In the genomic region with DNA sequence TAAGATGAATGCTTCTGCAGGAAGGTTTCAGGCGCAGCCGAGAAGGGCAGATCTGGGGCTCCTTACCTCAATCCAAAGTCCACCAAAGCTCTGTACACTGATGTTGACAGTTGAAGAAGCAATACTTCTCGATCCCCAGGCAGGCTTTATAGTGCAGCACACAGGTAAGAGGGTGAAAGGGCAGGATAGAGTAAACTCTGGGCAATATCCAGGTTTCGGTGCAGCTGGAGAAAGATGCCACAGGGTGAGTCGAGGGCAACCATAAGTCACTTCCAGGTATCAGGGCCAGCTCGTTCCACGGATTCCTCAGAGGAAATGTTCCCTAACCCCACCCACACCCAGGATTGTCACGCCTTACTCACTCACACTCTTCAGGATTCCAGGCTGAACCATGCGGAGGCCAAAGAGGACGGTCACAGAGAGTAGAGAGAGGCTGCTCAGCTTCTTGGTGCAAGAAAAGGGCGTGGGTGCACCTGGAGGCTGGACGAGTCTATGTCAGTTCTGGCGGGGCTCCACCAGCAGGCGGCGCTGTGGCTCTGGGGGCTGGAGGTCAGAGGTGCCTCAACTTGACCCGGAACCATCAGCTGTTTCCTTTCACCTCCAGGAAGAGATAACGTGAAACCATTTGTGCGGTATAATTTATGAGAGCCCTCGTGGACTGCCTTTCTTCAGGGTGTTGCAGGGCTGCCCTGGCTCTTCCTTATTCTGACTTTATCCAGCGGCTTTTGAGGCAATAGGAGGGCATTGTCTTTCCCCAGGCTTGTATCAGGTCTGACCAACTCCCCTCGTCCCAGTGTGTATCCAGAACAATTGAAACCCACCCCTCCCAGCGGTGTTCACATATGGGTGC, we compare ENCODE assay signal across 9 cellular contexts. TPM values are rescaled to one million over a fixed set of nuclear protein-coding genes. Genes with fewer than 3 reads are reported as not detected.
DNase-seq lines count a peak whose midpoint lies in the region; ATAC-seq and TF ChIP-seq lines count a peak whose summit lies in the region.
"Had no signal": no experiment of that assay in that cellular context is flagged by ENCODE, and none has a peak within 500 bp of the region (broad histone marks: within the 10 kb centered on the region; RNA-seq: fewer than 3 reads in every experiment).

No MANE protein-coding gene starts in this region.

- H3K27me3 ChIP-seq in breast epithelium, result no peaks in the 10 kb centered on the region
- no peaks in the 10 kb centered on the region for H3K27me3 ChIP-seq in lower lobe of right lung (ENCODE audit: low read depth)
- no peaks in the 10 kb centered on the region for H3K27me3 ChIP-seq in uterus

- DNase-seq in CMK (ENCODE audit: low read depth), result peak; percentile 21
- peak in 66 of 76 experiments; percentile 2 to 79 (median 49) for DNase-seq in HUDEP-2 (lab: John Stamatoyannopoulos, UW; ENCODE audit: unreplicated experiment in 76 of 76)
- peak; percentile 61 for DNase-seq in UCSD-AML1 (lab: John Stamatoyannopoulos, UW; ENCODE audit: unreplicated experiment)
- DNase-seq in breast epithelium (ENCODE audit: low spot score in 2 of 2), result peak in 1 of 2 donors; percentile 67
- peak; percentile 84 for DNase-seq in lower lobe of right lung
- DNase-seq in stimulated activated naive CD4-positive, alpha-beta T cell treated with Interleukin-2 at 50 U/mL for 16 hours (lab: John Stamatoyannopoulos, UW), result peak; percentile 30
- DNase-seq in uterus, result no peak
- DNase-seq in DMS114 treated with DMSO at 0.1 percent for 48 hours (lab: John Stamatoyannopoulos, UW; ENCODE audit: unreplicated experiment), result no peak

- no peaks in the 10 kb centered on the region for H3K9me3 ChIP-seq in breast epithelium
- H3K9me3 ChIP-seq in lower lobe of right lung, result no peaks in the 10 kb centered on the region
- no peaks in the 10 kb centered on the region for H3K9me3 ChIP-seq in uterus

- intact Hi-C loops in breast epithelium (cut with DNase I; ENCODE audit: low total_unique reads) (no loop called here), lower lobe of right lung (cut with DNase I) (no loop called here), uterus (cut with DNase I; ENCODE audit: low total_unique reads) (no loop called here)

- H3K36me3 ChIP-seq in breast epithelium (no peaks in the 10 kb centered on the region), lower lobe of right lung (no peaks in the 10 kb centered on the region), uterus (no peaks in the 10 kb centered on the region)

- H3K27ac ChIP-seq in breast epithelium (no peak overlapping the region), lower lobe of right lung (no peak overlapping the region), uterus (no peak overlapping the region)

- ATAC-seq in lower lobe of right lung, result peak; percentile 85 to 86

- H3K4me3 ChIP-seq in breast epithelium, result no peak overlapping the region
- no peak overlapping the region for H3K4me3 ChIP-seq in lower lobe of right lung
- H3K4me3 ChIP-seq in uterus, result no peak overlapping the region

- TF ChIP-seq POLR2A in breast epithelium (IDR thresholded peaks at IDR 0.05) (no peak), uterus (IDR thresholded peaks at IDR 0.05) (no peak)

- peak; percentile 17 to 67 (median 42) for TF ChIP-seq CTCF in breast epithelium (IDR thresholded peaks at IDR 0.05)
- TF ChIP-seq CTCF in lower lobe of right lung (IDR thresholded peaks at IDR 0.05), result peak; percentile 70
- peak in 1 of 4 experiments; percentile 16 for TF ChIP-seq CTCF in uterus (IDR thresholded peaks at IDR 0.05)

- H3K4me1 ChIP-seq in breast epithelium (no peaks in the 10 kb centered on the region), lower lobe of right lung (no peaks in the 10 kb centered on the region), uterus (no peaks in the 10 kb centered on the region)

RNA-seq across cellular contexts. Expression of gene WFDC12, which starts 14.4 kb away (rescaled TPM):
- not detected for total RNA-seq in breast epithelium
- total RNA-seq in lower lobe of right lung, result 3.9 TPM
- total RNA-seq in uterus, result not detected
- total RNA-seq: pulmonary artery endothelial cell had no signal

RNA-seq across cellular contexts. Expression of gene WFDC5, which starts 23.7 kb away (rescaled TPM):
- not detected for total RNA-seq in breast epithelium
- total RNA-seq in lower lobe of right lung, result 1.6 TPM
- not detected for total RNA-seq in uterus
- total RNA-seq: pulmonary artery endothelial cell had no signal

RNA-seq across cellular contexts. Expression of gene PI3, which starts 36.0 kb away (rescaled TPM):
- total RNA-seq in breast epithelium (1 to 10 TPM in 1 of 3 donors, under 1 TPM in 1, not detected in 1; 0.88 to 5.9 TPM), lower lobe of right lung (9.2 TPM), uterus (not detected)
- total RNA-seq: pulmonary artery endothelial cell had no signal

RNA-seq across cellular contexts. Expression of gene KCNS1, which starts 37.7 kb away (rescaled TPM):
- under 1 TPM in 1 of 3 donors, not detected in 2; 0.44 TPM for total RNA-seq in breast epithelium
- total RNA-seq in lower lobe of right lung, result 3.5 TPM
- under 1 TPM in 1 of 4 donors, not detected in 3; 0.97 TPM for total RNA-seq in uterus

Comparison
In these comparisons a context has a peak if more than half of its experiments do, and no peak if none do; other contexts are left out.
1. DNase-seq: peak in CMK (single experiment), HUDEP-2 (66 of 76), UCSD-AML1 (single experiment), lower lobe of right lung (single experiment) and stimulated activated naive CD4-positive, alpha-beta T cell treated with Interleukin-2 at 50 U/mL for 16 hours (single experiment); none in uterus (0 of 2) and DMS114 treated with DMSO at 0.1 percent for 48 hours (single experiment).